Comparison of ENCODE assay signal across 11 cellular contexts in genomic region chr1:109791495-109792040, GRCh38. TPM values are rescaled to one million over a fixed set of nuclear protein-coding genes. Genes with fewer than 3 reads are reported as not detected.
A peak's percentile ranks its signal among the peaks of the same experiment; 100 is the strongest.
DNase-seq lines count a peak whose midpoint lies in the region; ATAC-seq lines count a peak whose summit lies in the region.
"Had no signal": no experiment of that assay in that cellular context is flagged by ENCODE, and none has a peak within 500 bp of the region (broad histone marks: within the 10 kb centered on the region; RNA-seq: fewer than 3 reads in every experiment).

No MANE protein-coding gene starts in this region.

- POLR2A ChIA-PET in activated naive CD8-positive, alpha-beta T cell treated with anti-CD3 and anti-CD28 coated beads, Interleukin-2, amount 10 ng/mL, durations not matched to agents 7 days and 5 days (lab: Charles Lee): interaction anchor here (0.8 to 3.6 kb wide), 11 partner anchors 10 to 193 kb away, joined by 3 to 61 read pairs (median 7); partner anchors contain the start of gene AHCYL1

- H3K4me1 Mint-ChIP-seq in activated naive CD8-positive, alpha-beta T cell treated with anti-CD3 and anti-CD28 coated beads, Interleukin-2, amount 10 ng/mL, durations not matched to agents 7 days and 5 days: peaks cover 68% of the 10 kb centered on the region

- no peaks in the 10 kb centered on the region for H3K9me3 ChIP-seq in mesodermal cell (ENCODE audit: control insufficient read depth, low read length)

- peaks cover under 1% of the 10 kb centered on the region for H3K36me3 Mint-ChIP-seq in activated naive CD8-positive, alpha-beta T cell treated with anti-CD3 and anti-CD28 coated beads, Interleukin-2, amount 10 ng/mL, durations not matched to agents 7 days and 5 days

- peak overlapping the region; percentile 81 for H3K27ac ChIP-seq in mesodermal cell (ENCODE audit: low read depth, low read length, severe bottlenecking)

- H3K4me3 Mint-ChIP-seq in activated naive CD8-positive, alpha-beta T cell treated with anti-CD3 and anti-CD28 coated beads, Interleukin-2, amount 10 ng/mL, durations not matched to agents 7 days and 5 days: peak overlapping the region; percentile 63

- ATAC-seq in Right ventricle myocardium superior (ENCODE audit: poor library complexity) (no peak), HG03196 (IDR thresholded peaks at IDR 0.05; ENCODE audit: unreplicated experiment) (no peak)
- no peak for ATAC-seq in activated naive CD8-positive, alpha-beta T cell treated with anti-CD3 and anti-CD28 coated beads, Interleukin-2, amount 10 ng/mL, durations not matched to agents 7 days and 5 days (ENCODE audit: low read depth)

- intact Hi-C loops in cardiac septum (cut with DNase I) (loop anchor here (5.0 kb wide), 3 partner anchors 106 to 191 kb away; partner anchors contain the start of genes AHCYL1 and CSF1), Right ventricle myocardium superior (cut with DNase I) (no loop called here)

- no peaks in the 10 kb centered on the region for H3K36me3 ChIP-seq in mesodermal cell (ENCODE audit: control insufficient read depth, insufficient read depth, low read length)

- H3K9me3 Mint-ChIP-seq in activated naive CD8-positive, alpha-beta T cell treated with anti-CD3 and anti-CD28 coated beads, Interleukin-2, amount 10 ng/mL, durations not matched to agents 7 days and 5 days: no peaks in the 10 kb centered on the region

- H3K27me3 Mint-ChIP-seq in activated naive CD8-positive, alpha-beta T cell treated with anti-CD3 and anti-CD28 coated beads, Interleukin-2, amount 10 ng/mL, durations not matched to agents 7 days and 5 days: no peaks in the 10 kb centered on the region

- WGBS in mesodermal cell (ENCODE audit: insufficient coverage in 2 of 2), 2 experiments: 80 to 87% methylated on average over 7 of the region's 9 CpGs

- peaks cover 47% of the 10 kb centered on the region for H3K4me1 ChIP-seq in mesodermal cell (ENCODE audit: control insufficient read depth, insufficient read depth, low read length, poor library complexity, severe bottlenecking)

- peak overlapping the region; percentile 85 for H3K27ac Mint-ChIP-seq in activated naive CD8-positive, alpha-beta T cell treated with anti-CD3 and anti-CD28 coated beads, Interleukin-2, amount 10 ng/mL, durations not matched to agents 7 days and 5 days

- DNase-seq in cardiac septum (ENCODE audit: low spot score) (peak; percentile 71), Right ventricle myocardium superior (no peak), ureter (ENCODE audit: low spot score) (peak; percentile 44), NCI-H2196 treated with DMSO at 0.1 percent for 48 hours (lab: John Stamatoyannopoulos, UW; ENCODE audit: unreplicated experiment) (no peak)
- DNase-seq in activated naive CD8-positive, alpha-beta T cell treated with anti-CD3 and anti-CD28 coated beads, Interleukin-2, amount 10 ng/mL, durations not matched to agents 7 days and 5 days: peak; percentile 32
- DNase-seq in NK-92 treated with Interleukin-12 subunit alpha and Interleukin-12 subunit beta, amount 100 ng/mL, for 24 hours (lab: John Stamatoyannopoulos, UW): no peak

- H3K4me3 ChIP-seq in mesodermal cell (ENCODE audit: extremely low read depth, insufficient read depth, low read length, poor library complexity, severe bottlenecking): no peak overlapping the region

RNA-seq across cellular contexts. Expression of gene EPS8L3, which starts 27.8 kb away (rescaled TPM):
- total RNA-seq in cardiac septum: not detected
- not detected for total RNA-seq in Right ventricle myocardium superior
- not detected for total RNA-seq in activated naive CD8-positive, alpha-beta T cell treated with anti-CD3 and anti-CD28 coated beads, Interleukin-2, amount 10 ng/mL, durations not matched to agents 7 days and 5 days
- not detected for polyA plus RNA-seq in mesodermal cell (2013, experiment 1 of 2)
- not detected for polyA plus RNA-seq in mesodermal cell (2013, experiment 2 of 2)
- 0.55 TPM for total RNA-seq in ureter
- total RNA-seq: fibroblast of villous mesenchyme; mononuclear cell; T-helper 2 cell treated with Interferon-gamma antibody and Interleukin-4, amounts not matched to agents 100 ng/mL and 5 ng/mL, for 36 hours had no signal

RNA-seq across cellular contexts. Expression of gene GSTM3, which starts 50.7 kb away (rescaled TPM):
- total RNA-seq in cardiac septum (93.2 TPM), Right ventricle myocardium superior (112 TPM), ureter (55.6 TPM)
- total RNA-seq in activated naive CD8-positive, alpha-beta T cell treated with anti-CD3 and anti-CD28 coated beads, Interleukin-2, amount 10 ng/mL, durations not matched to agents 7 days and 5 days: 1 to 10 TPM; 5.0 TPM
- polyA plus RNA-seq in mesodermal cell (2013, experiment 1 of 2): 34.3 TPM
- polyA plus RNA-seq in mesodermal cell (2013, experiment 2 of 2): 31.6 TPM

Comparison
In these comparisons a context has a peak if more than half of its experiments do, and no peak if none do; other contexts are left out.
1. DNase-seq: peak in cardiac septum (single experiment), activated naive CD8-positive, alpha-beta T cell treated with anti-CD3 and anti-CD28 coated beads, Interleukin-2, amount 10 ng/mL, durations not matched to agents 7 days and 5 days (single experiment) and ureter (single experiment); none in Right ventricle myocardium superior (single experiment), NK-92 treated with Interleukin-12 subunit alpha and Interleukin-12 subunit beta, amount 100 ng/mL, for 24 hours (single experiment) and NCI-H2196 treated with DMSO at 0.1 percent for 48 hours (single experiment).